8 cellular contexts compared by ENCODE assay signal in the genomic region with DNA sequence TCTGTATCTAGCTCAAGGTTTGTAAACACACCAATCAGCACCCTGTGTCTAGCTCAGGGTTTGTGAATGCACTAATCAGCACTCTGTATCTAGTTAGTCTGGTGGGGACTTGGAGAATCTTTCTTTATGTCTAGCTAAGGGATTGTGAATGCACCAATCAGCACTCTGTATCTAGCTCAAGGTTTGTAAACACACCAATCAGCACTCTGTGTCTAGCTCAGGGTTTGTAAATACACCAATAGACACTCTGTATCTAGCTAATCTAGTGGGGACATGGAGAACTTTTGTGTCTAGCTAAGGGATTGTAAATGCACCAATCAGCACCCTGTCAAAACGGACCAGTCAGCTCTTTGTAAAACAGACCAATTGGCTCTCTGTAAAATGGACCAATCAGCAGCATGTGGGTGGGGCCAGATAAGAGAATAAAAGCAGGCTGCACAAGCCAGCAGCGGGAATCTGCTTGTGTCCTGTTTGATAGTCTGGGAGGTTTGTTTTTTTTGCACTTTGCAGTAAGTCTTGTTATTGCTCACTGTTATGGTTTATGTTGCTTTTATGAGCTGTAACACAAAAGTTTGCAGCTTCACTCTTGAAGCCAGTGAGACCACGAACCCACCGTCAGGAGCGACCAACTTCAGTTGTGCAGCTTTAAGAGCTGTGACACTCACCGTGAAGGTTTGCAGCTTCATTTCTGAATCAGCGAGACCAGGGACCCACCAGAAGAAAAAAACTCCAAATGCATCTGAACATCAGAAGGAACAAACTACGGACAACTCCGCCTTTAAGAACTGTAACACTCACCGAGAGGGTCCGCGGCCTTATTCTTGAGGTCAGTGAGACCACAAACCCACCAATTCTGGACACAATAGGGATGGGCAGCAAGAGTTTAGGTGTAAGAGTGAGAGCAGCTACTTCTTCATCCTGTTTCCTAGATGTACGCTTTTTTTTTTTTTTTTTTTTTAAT. TPM values are rescaled to one million over a fixed set of nuclear protein-coding genes. Genes with fewer than 3 reads are reported as not detected.
A peak's percentile ranks its signal among the peaks of the same experiment; 100 is the strongest.
DNase-seq lines count a peak whose midpoint lies in the region; ATAC-seq and TF ChIP-seq lines count a peak whose summit lies in the region.
"Not testable (repeated sequence)": the region's sequence is repeated elsewhere in the genome, so short reads cannot be mapped to it uniquely, and the experiment has no call there.

No MANE protein-coding gene starts in this region.

- H3K4me1 Mint-ChIP-seq in CD4-positive, alpha-beta T cell (ENCODE audit: low read depth) = peaks cover 24% of the 10 kb centered on the region
- peaks cover 18% of the 10 kb centered on the region for H3K4me1 Mint-ChIP-seq in activated CD8-positive, alpha-beta T cell treated with anti-CD3 and anti-CD28 coated beads for 36 hours (ENCODE audit: low read depth)
- H3K4me1 Mint-ChIP-seq in stimulated activated effector memory CD8-positive, alpha-beta T cell treated with anti-CD3 and anti-CD28 coated beads, Interleukin-12 subunit alpha, Interleukin-12 subunit beta, amount 100 ng/mL, for 72 hours = peaks cover 15% of the 10 kb centered on the region

- H3K9ac ChIP-seq in DND-41 (ENCODE audit: low read depth, low read length); Loucy (ENCODE audit: low read depth, low read length, poor library complexity, severe bottlenecking): not testable (repeated sequence)

- H3K9me3 ChIP-seq in CD4-positive, alpha-beta T cell (ENCODE audit: control insufficient read depth, low read length); DND-41 (ENCODE audit: insufficient read depth, low read length, severe bottlenecking); Loucy (ENCODE audit: insufficient read depth, low read depth, low read length): not testable (repeated sequence)

- not testable (repeated sequence) for H3K36me3 ChIP-seq in DND-41 (ENCODE audit: insufficient read depth, low read length); Loucy (ENCODE audit: insufficient read depth, low read length)

- H3K4me3 Mint-ChIP-seq in CD4-positive, alpha-beta T cell = peak overlapping the region; percentile 30
- not testable (repeated sequence) for H3K4me3 Mint-ChIP-seq in activated CD8-positive, alpha-beta T cell treated with anti-CD3 and anti-CD28 coated beads for 36 hours; stimulated activated effector memory CD8-positive, alpha-beta T cell treated with anti-CD3 and anti-CD28 coated beads, Interleukin-12 subunit alpha, Interleukin-12 subunit beta, amount 100 ng/mL, for 72 hours

- ATAC-seq in CD4-positive, alpha-beta T cell (ENCODE audit: poor library complexity); DND-41 (ENCODE audit: insufficient read depth, low read depth): not testable (repeated sequence)
- peak; percentile 11 for ATAC-seq in activated CD8-positive, alpha-beta T cell treated with anti-CD3 and anti-CD28 coated beads for 36 hours
- peak; percentile 52 for ATAC-seq in stimulated activated effector memory CD8-positive, alpha-beta T cell treated with anti-CD3 and anti-CD28 coated beads, Interleukin-12 subunit alpha, Interleukin-12 subunit beta, amount 100 ng/mL, for 72 hours

- not testable (repeated sequence) for H3K27me3 ChIP-seq in CD4-positive, alpha-beta T cell (ENCODE audit: control insufficient read depth, insufficient read depth, low read length); DND-41 (ENCODE audit: insufficient read depth, low read length, poor library complexity); Loucy (ENCODE audit: insufficient read depth, low read length, poor library complexity, severe bottlenecking)

- H2AFZ ChIP-seq in DND-41 (ENCODE audit: low read depth, low read length); Loucy (ENCODE audit: low read length): not testable (repeated sequence)

- POLR2A ChIA-PET in CD4-positive, alpha-beta T cell (lab: Charles Lee) = not testable (repeated sequence)
- POLR2A ChIA-PET in activated CD8-positive, alpha-beta T cell treated with anti-CD3 and anti-CD28 coated beads for 36 hours (lab: Charles Lee) = interaction anchor here (0.9 kb wide), 2 partner anchors 25 to 41 kb away, joined by 3 read pairs; no protein-coding TSS in a partner anchor

- H3K27me3 Mint-ChIP-seq in CD4-positive, alpha-beta T cell; activated CD8-positive, alpha-beta T cell treated with anti-CD3 and anti-CD28 coated beads for 36 hours: not testable (repeated sequence)

- H3K36me3 Mint-ChIP-seq in CD4-positive, alpha-beta T cell (ENCODE audit: low read depth); activated CD8-positive, alpha-beta T cell treated with anti-CD3 and anti-CD28 coated beads for 36 hours (ENCODE audit: low read depth); stimulated activated effector memory CD8-positive, alpha-beta T cell treated with anti-CD3 and anti-CD28 coated beads, Interleukin-12 subunit alpha, Interleukin-12 subunit beta, amount 100 ng/mL, for 72 hours: not testable (repeated sequence)

- intact Hi-C loops in CD4-positive, alpha-beta T cell (cut with DNase I, micrococcal nuclease); activated CD8-positive, alpha-beta T cell treated with anti-CD3 and anti-CD28 coated beads for 36 hours (cut with micrococcal nuclease): not testable (repeated sequence)

- H3K79me2 ChIP-seq in DND-41 (ENCODE audit: insufficient read depth, low read length); Loucy (ENCODE audit: insufficient read depth, low read length): not testable (repeated sequence)

- CTCF ChIA-PET in CD4-positive, alpha-beta T cell (lab: Charles Lee) = not testable (repeated sequence)
- CTCF ChIA-PET in activated CD8-positive, alpha-beta T cell treated with anti-CD3 and anti-CD28 coated beads for 36 hours (lab: Charles Lee) = interaction anchor here (0.8 to 1.4 kb wide), 5 partner anchors 19 to 384 kb away, joined by 3 read pairs; no protein-coding TSS in a partner anchor

- H3K9me2 ChIP-seq in Loucy (replicated peaks; ENCODE audit: low read depth, low read length) = not testable (repeated sequence)

- TF ChIP-seq CTCF in CD4-positive, alpha-beta T cell (IDR thresholded peaks at IDR 0.05); DND-41 (IDR thresholded peaks at IDR 0.05; ENCODE audit: borderline replicate concordance, extremely low read depth, low read length, poor library complexity, severe bottlenecking); Loucy (conservative IDR thresholded peaks at IDR 0.05; ENCODE audit: low read length); activated CD8-positive, alpha-beta T cell treated with anti-CD3 and anti-CD28 coated beads for 36 hours (IDR thresholded peaks at IDR 0.05); coronary artery (IDR thresholded peaks at IDR 0.05): not testable (repeated sequence)

- H3K27ac ChIP-seq in CD4-positive, alpha-beta T cell (ENCODE audit: low read depth, low read length); DND-41 (ENCODE audit: low read length); coronary artery: not testable (repeated sequence)

- H3K27ac Mint-ChIP-seq in CD4-positive, alpha-beta T cell; activated CD8-positive, alpha-beta T cell treated with anti-CD3 and anti-CD28 coated beads for 36 hours; stimulated activated effector memory CD8-positive, alpha-beta T cell treated with anti-CD3 and anti-CD28 coated beads, Interleukin-12 subunit alpha, Interleukin-12 subunit beta, amount 100 ng/mL, for 72 hours: not testable (repeated sequence)

- not testable (repeated sequence) for H3K9me3 Mint-ChIP-seq in CD4-positive, alpha-beta T cell; activated CD8-positive, alpha-beta T cell treated with anti-CD3 and anti-CD28 coated beads for 36 hours; stimulated activated effector memory CD8-positive, alpha-beta T cell treated with anti-CD3 and anti-CD28 coated beads, Interleukin-12 subunit alpha, Interleukin-12 subunit beta, amount 100 ng/mL, for 72 hours

- DNase-seq in CD4-positive, alpha-beta T cell; stimulated activated effector memory CD8-positive, alpha-beta T cell treated with anti-CD3 and anti-CD28 coated beads, Interleukin-12 subunit alpha, Interleukin-12 subunit beta, amount 100 ng/mL, for 72 hours (ENCODE audit: low spot score in 2 of 2): not testable (repeated sequence)
- DNase-seq in DND-41 = peak; percentile 27
- DNase-seq in activated CD8-positive, alpha-beta T cell treated with anti-CD3 and anti-CD28 coated beads for 36 hours = peak; percentile 20
- peak; percentile 21 for DNase-seq in activated effector memory CD4-positive, alpha-beta T cell treated with anti-CD3 and anti-CD28 coated beads, Interleukin-2, amount 50 U/mL, for 16 hours
- DNase-seq in coronary artery (ENCODE audit: low spot score) = peak; percentile 21
- peak; percentile 57 for DNase-seq in mesenteric fat pad (ENCODE audit: low spot score)

- not testable (repeated sequence) for H3K4me3 ChIP-seq in DND-41 (ENCODE audit: low read depth in 1 of 2, low read length in 2 of 2); coronary artery
- H3K4me3 ChIP-seq in Loucy (ENCODE audit: low read length, poor library complexity, severe bottlenecking) = peak overlapping the region; percentile 4

- H3K4me2 ChIP-seq in DND-41 (ENCODE audit: insufficient read depth, low read length) = not testable (repeated sequence)
- peak overlapping the region; percentile 29 for H3K4me2 ChIP-seq in Loucy (ENCODE audit: low read depth, low read length, poor library complexity, severe bottlenecking)

- not testable (repeated sequence) for H4K20me1 ChIP-seq in DND-41 (ENCODE audit: insufficient read depth, low read length); Loucy (ENCODE audit: insufficient read depth, low read length, poor library complexity, severe bottlenecking)

- H3F3A ChIP-seq in Loucy (ENCODE audit: low read depth) = peaks cover 15% of the 10 kb centered on the region; the same call in 1 of the 2 replicates

- H3K4me1 ChIP-seq in DND-41 (ENCODE audit: insufficient read depth, low read length) = peaks cover 17% of the 10 kb centered on the region
- peaks cover 37% of the 10 kb centered on the region for H3K4me1 ChIP-seq in Loucy (ENCODE audit: insufficient read depth, low read length, poor library complexity, severe bottlenecking)

RNA-seq across cellular contexts. Expression of a gene that starts 46.0 kb away (rescaled TPM):
- total RNA-seq in CD4-positive, alpha-beta T cell = 10 to 100 TPM; 64.4 to 65.9 TPM
- 100 to 1,000 TPM; 165 to 180 TPM for total RNA-seq in activated CD8-positive, alpha-beta T cell treated with anti-CD3 and anti-CD28 coated beads for 36 hours
- total RNA-seq in mesenteric fat pad = 37.9 TPM
